In genomic region chr7:100478966-100479660, GRCh38 we compare ENCODE assay signal across 8 cellular contexts. TPM values are rescaled to one million over a fixed set of nuclear protein-coding genes. Genes with fewer than 3 reads are reported as not detected.
DNase-seq lines count a peak whose midpoint lies in the region; ATAC-seq and TF ChIP-seq lines count a peak whose summit lies in the region.

TSS of gene TSC22D4 (minus strand) at chr7:100479214. CDS start at chr7:100478038, 1,176 bp downstream.

- WGBS in esophagus squamous epithelium, 2 donors: 0% methylated on average over 5 to 15 of the region's 26 CpGs

- peak; percentile 47 for ATAC-seq in GM21717 (IDR thresholded peaks at IDR 0.05; ENCODE audit: unreplicated experiment)

- peaks cover 37% of the 10 kb centered on the region for H3K79me2 ChIP-seq in Karpas-422 (ENCODE audit: low read length)

- intact Hi-C loops in esophagus squamous epithelium (cut with DNase I): loop anchor here (10.0 kb wide), 1 partner anchor 216 kb away; the partner anchor contains the start of gene GIGYF1

- H3K4me2 ChIP-seq in Karpas-422 (ENCODE audit: low read depth, low read length, poor library complexity, severe bottlenecking): peak within 1 kb of the TSS; percentile 92

- peak within 1 kb of the TSS; percentile 86 for H3K4me3 ChIP-seq in Karpas-422 (ENCODE audit: low read length)
- H3K4me3 ChIP-seq in esophagus squamous epithelium: peak within 1 kb of the TSS; percentile 85 to 100 (median 92)

- H3K27ac ChIP-seq in Karpas-422 (ENCODE audit: low read length) (peak within 1 kb of the TSS; percentile 79), esophagus squamous epithelium (peak within 1 kb of the TSS; percentile 92 to 98 (median 94))

- no peaks in the 10 kb centered on the region for H3K27me3 ChIP-seq in Karpas-422 (ENCODE audit: low read length)
- H3K27me3 ChIP-seq in esophagus squamous epithelium: no peaks in the 10 kb centered on the region

- H3K9me3 ChIP-seq in Karpas-422 (ENCODE audit: low read length): no peaks in the 10 kb centered on the region
- H3K9me3 ChIP-seq in esophagus squamous epithelium: no peaks in the 10 kb centered on the region

- H2AFZ ChIP-seq in Karpas-422 (ENCODE audit: low read length): peak within 1 kb of the TSS; percentile 54; the same call in 1 of the 2 replicates

- peak within 1 kb of the TSS; percentile 98 for H3K9ac ChIP-seq in Karpas-422 (ENCODE audit: low read length)

- TF ChIP-seq CTCF in esophagus squamous epithelium (IDR thresholded peaks at IDR 0.05): no peak

- H3K4me1 ChIP-seq in Karpas-422 (ENCODE audit: low read length) (peaks cover 41% of the 10 kb centered on the region), esophagus squamous epithelium (peaks cover 38 to 67% (median 43%) of the 10 kb centered on the region in 3 donors)

- H3K36me3 ChIP-seq in Karpas-422 (ENCODE audit: insufficient read depth, low read length): no peaks in the 10 kb centered on the region
- peaks cover 0 to 11% (median under 1%) of the 10 kb centered on the region in 3 donors for H3K36me3 ChIP-seq in esophagus squamous epithelium

- H3K9me2 ChIP-seq in Karpas-422 (replicated peaks; ENCODE audit: insufficient read depth, low read length): no peaks in the 10 kb centered on the region

- TF ChIP-seq POLR2A in esophagus squamous epithelium (IDR thresholded peaks at IDR 0.05): peak in 3 of 4 donors; percentile 83 to 93 (median 91)

- peak; percentile 81 for DNase-seq in DMS114 treated with DMSO at 0.1 percent for 48 hours (lab: John Stamatoyannopoulos, UW; ENCODE audit: unreplicated experiment)
- DNase-seq in Karpas-422: peak; percentile 94
- DNase-seq in RPMI7951 (ENCODE audit: low read depth): peak; percentile 93
- peak; percentile 88 for DNase-seq in activated T-helper 1 cell treated with Interleukin-2 at 50 U/mL for 16 hours (ENCODE audit: low read depth)
- DNase-seq in esophagus squamous epithelium (lab: John Stamatoyannopoulos, UW): peak; percentile 72
- DNase-seq in myocyte (ENCODE audit: low read depth): peak; percentile 96
- peak; percentile 80 for DNase-seq in stimulated activated CD8-positive, alpha-beta memory T cell treated with anti-CD3 and anti-CD28 coated beads, Interleukin-7, amount 100 ng/mL, for 24 hours (ENCODE audit: low read depth)

- H4K20me1 ChIP-seq in Karpas-422 (ENCODE audit: insufficient read depth, low read depth, low read length): no peaks in the 10 kb centered on the region

RNA-seq across cellular contexts. Expression of gene TSC22D4, which starts in this region (rescaled TPM):
- total RNA-seq in Karpas-422 (2014; rRNA removed; shearing (Covaris generic); ENCODE audit: low replicate concordance): 40.4 and 97.3 TPM in 2 replicates
- 12.5 and 23.6 TPM in 2 replicates for total RNA-seq in RPMI7951 (2014; rRNA removed; shearing (Covaris generic))
- 10 to 100 TPM; 29.2 to 65.0 (median 33.7) TPM for total RNA-seq in esophagus squamous epithelium
- 32.9 and 34.6 TPM in 2 replicates for total RNA-seq in myocyte
- 24.5 TPM for polyA plus RNA-seq in myocyte (2012)

Comparison
In these comparisons a context has a peak if more than half of its experiments do, and no peak if none do; other contexts are left out.
1. Peak in every context shown above with its lines: DNase-seq, ATAC-seq, H3K4me3 ChIP-seq and H3K27ac ChIP-seq.